ENCODE assay signal across 13 cellular contexts in the genomic region with DNA sequence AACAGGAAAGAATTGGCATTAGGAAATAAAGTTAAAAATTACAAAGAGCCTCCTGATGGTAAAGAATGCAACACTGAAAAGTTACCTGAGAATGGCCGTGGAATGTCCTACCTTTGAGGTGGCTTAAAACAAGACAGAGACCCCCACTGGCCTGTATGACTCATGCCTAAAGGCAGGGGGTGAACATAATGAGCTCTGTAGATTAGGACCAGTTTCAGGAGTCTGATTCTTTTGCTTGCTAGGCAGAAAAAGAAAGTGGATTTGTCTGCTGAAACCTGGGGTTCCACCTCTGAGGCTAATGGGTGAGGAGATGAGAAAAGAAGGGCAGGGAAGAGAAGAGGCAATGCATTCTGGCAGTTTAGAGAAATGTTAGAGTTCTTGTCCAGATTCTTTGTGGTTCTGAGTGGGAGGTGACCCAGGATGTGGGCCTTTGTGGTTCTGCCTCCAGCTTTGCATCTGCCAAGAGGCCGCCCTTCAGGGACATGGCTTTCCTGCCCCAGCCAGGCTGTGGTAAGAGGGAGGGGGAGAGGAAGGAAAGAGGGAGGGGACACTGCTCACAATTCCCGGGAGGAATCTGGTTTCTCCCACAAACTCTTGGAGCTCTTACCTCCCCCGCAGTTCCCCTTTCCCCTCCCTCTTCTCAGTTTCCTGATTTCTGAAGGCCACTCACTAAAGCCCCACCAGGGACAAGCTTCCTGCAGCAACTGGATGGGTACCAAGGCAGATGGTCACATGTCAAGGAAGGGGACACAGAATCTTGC.
DNase-seq lines count a peak whose midpoint lies in the region; ATAC-seq and TF ChIP-seq lines count a peak whose summit lies in the region.
"Had no signal": no experiment of that assay in that cellular context is flagged by ENCODE, and none has a peak within 500 bp of the region (broad histone marks: within the 10 kb centered on the region; RNA-seq: fewer than 3 reads in every experiment).

No MANE protein-coding gene starts in this region.

- in situ Hi-C loops in ACHN (cut with HindIII; ENCODE audit: low pct_ligation_motif_present, low pct_unique_long_range_greater_than_20kb, low sequenced_read_pairs) = no loop called here

- no peak overlapping the region for H3K4me3 ChIP-seq in HUES48 (ENCODE audit: low read depth, low read length)
- H3K4me3 ChIP-seq: gastrocnemius medialis, lower lobe of right lung, prostate gland had no signal

- no peak for ATAC-seq in HG03378 (IDR thresholded peaks at IDR 0.05; ENCODE audit: unreplicated experiment)
- ATAC-seq: gastrocnemius medialis, lower lobe of right lung had no signal

- H3K9me3 ChIP-seq in HUES48 (ENCODE audit: control insufficient read depth, insufficient read depth, low read length) = peaks cover 23% of the 10 kb centered on the region
- H3K9me3 ChIP-seq: gastrocnemius medialis, lower lobe of right lung, prostate gland had no signal

- no peaks in the 10 kb centered on the region for H3K27me3 Mint-ChIP-seq in chondrocyte (ENCODE audit: low read depth)
- H3K27me3 Mint-ChIP-seq in type B pancreatic cell = no peaks in the 10 kb centered on the region

- H3K9me3 Mint-ChIP-seq in chondrocyte (ENCODE audit: low read depth) (no peaks in the 10 kb centered on the region), type B pancreatic cell (no peaks in the 10 kb centered on the region)

- TF ChIP-seq CTCF in chondrocyte (IDR thresholded peaks at IDR 0.05) (no peak), type B pancreatic cell (conservative IDR thresholded peaks at IDR 0.05) (no peak)

- no peak overlapping the region for H3K9ac ChIP-seq in HUES48 (ENCODE audit: low read depth, low read length)

- H3K4me3 Mint-ChIP-seq in chondrocyte (ENCODE audit: unreplicated experiment) (no peak overlapping the region), type B pancreatic cell (no peak overlapping the region)

- H3K27me3 ChIP-seq in HUES48 (ENCODE audit: control insufficient read depth, insufficient read depth, low read length) = no peaks in the 10 kb centered on the region
- H3K27me3 ChIP-seq: gastrocnemius medialis had no signal

- H3K36me3 Mint-ChIP-seq in chondrocyte (ENCODE audit: low read depth) = no peaks in the 10 kb centered on the region
- H3K36me3 Mint-ChIP-seq in type B pancreatic cell = no peaks in the 10 kb centered on the region

- no peaks in the 10 kb centered on the region for H3K36me3 ChIP-seq in HUES48 (ENCODE audit: control insufficient read depth, insufficient read depth, low read length)
- H3K36me3 ChIP-seq: gastrocnemius medialis, lower lobe of right lung, prostate gland had no signal

- DNase-seq in chondrocyte (ENCODE audit: low spot score) (no peak), hepatic stellate cell (ENCODE audit: low spot score) (peak; percentile 44), type B pancreatic cell (ENCODE audit: extremely low spot score, unreplicated experiment) (peak; percentile 20), ACHN (no peak)
- DNase-seq in activated CD4-positive, alpha-beta T cell treated with anti-CD3 and anti-CD28 coated beads for 4 hours = no peak
- DNase-seq: Calu3, cortex of kidney, gastrocnemius medialis, lower lobe of right lung, NCI-H2171 treated with DMSO at 0.1 percent for 48 hours had no signal

- H3K27ac ChIP-seq in HUES48 (ENCODE audit: low read depth, low read length) = peak overlapping the region; percentile 33
- H3K27ac ChIP-seq: lower lobe of right lung, prostate gland had no signal

- H3K27ac Mint-ChIP-seq in chondrocyte (ENCODE audit: unreplicated experiment) = peak overlapping the region; percentile 58
- no peak overlapping the region for H3K27ac Mint-ChIP-seq in type B pancreatic cell

- H3K4me1 ChIP-seq in HUES48 (ENCODE audit: control insufficient read depth, insufficient read depth, low read length) = no peaks in the 10 kb centered on the region
- H3K4me1 ChIP-seq: gastrocnemius medialis, lower lobe of right lung, prostate gland had no signal

- H3K4me1 Mint-ChIP-seq in chondrocyte (ENCODE audit: low read depth) (peaks cover 22% of the 10 kb centered on the region), type B pancreatic cell (ENCODE audit: unreplicated experiment) (peaks cover 13% of the 10 kb centered on the region)

Comparison
In these comparisons a context has a peak if more than half of its experiments do, and no peak if none do; other contexts are left out.
1. DNase-seq: peak in hepatic stellate cell (single experiment) and type B pancreatic cell (single experiment); none in chondrocyte (single experiment), activated CD4-positive, alpha-beta T cell treated with anti-CD3 and anti-CD28 coated beads for 4 hours (0 of 2) and ACHN (single experiment).